Comparison of ENCODE assay signal across 8 cellular contexts in the genomic region with DNA sequence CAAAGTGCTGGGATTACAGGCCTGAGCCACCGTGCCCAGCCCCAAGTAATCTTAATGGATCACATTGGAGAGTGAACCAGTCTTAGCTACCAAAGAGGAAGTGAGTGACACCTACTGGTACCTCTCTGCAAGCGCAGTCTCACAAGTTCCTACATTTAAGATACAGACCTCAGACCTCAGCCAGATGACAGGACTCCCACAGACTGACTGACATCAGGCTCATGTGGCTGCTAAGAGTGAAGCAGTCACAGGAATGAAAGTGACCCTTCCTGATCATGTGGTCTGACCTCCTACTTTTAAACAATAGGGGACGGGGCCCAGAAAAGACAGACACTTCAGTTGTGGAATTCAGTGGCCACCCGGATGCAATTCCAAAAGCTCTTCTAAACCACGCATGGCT. TPM values are rescaled to one million over a fixed set of nuclear protein-coding genes. Genes with fewer than 3 reads are reported as not detected.
DNase-seq lines count a peak whose midpoint lies in the region; ATAC-seq and TF ChIP-seq lines count a peak whose summit lies in the region.

No MANE protein-coding gene starts in this region.

- H3F3A ChIP-seq in GM23338 (replicated peaks; ENCODE audit: low read depth), result no peaks in the 10 kb centered on the region

- no peak overlapping the region for H2AFZ ChIP-seq in GM23338
- H2AFZ ChIP-seq in KMS-11 (ENCODE audit: low read depth), result no peak overlapping the region

- peaks cover 2% of the 10 kb centered on the region for H3K27me3 Mint-ChIP-seq in GM23338 (ENCODE audit: insufficient read depth, low read depth, poor library complexity)
- no peaks in the 10 kb centered on the region for H3K27me3 Mint-ChIP-seq in activated T-helper 17 cell treated with anti-CD3 and anti-CD28 coated beads, Interleukin-2, amount 50 U/mL, for 72 hours

- H3K36me3 ChIP-seq in GM23338 (ENCODE audit: insufficient read depth), result peaks cover 29% of the 10 kb centered on the region
- no peaks in the 10 kb centered on the region for H3K36me3 ChIP-seq in KMS-11 (ENCODE audit: insufficient read depth)
- no peaks in the 10 kb centered on the region for H3K36me3 ChIP-seq in ovary
- H3K36me3 ChIP-seq in upper lobe of right lung, result peaks cover 19% of the 10 kb centered on the region

- H3K4me3 Mint-ChIP-seq in GM23338, result no peak overlapping the region
- H3K4me3 Mint-ChIP-seq in activated T-helper 17 cell treated with anti-CD3 and anti-CD28 coated beads, Interleukin-2, amount 50 U/mL, for 72 hours, result no peak overlapping the region

- H3K9me2 ChIP-seq in GM23338 (ENCODE audit: insufficient read depth), result no peaks in the 10 kb centered on the region

- no peaks in the 10 kb centered on the region for H3K79me2 ChIP-seq in GM23338 (replicated peaks; ENCODE audit: insufficient read depth)
- H3K79me2 ChIP-seq in KMS-11 (ENCODE audit: insufficient read depth, low read depth), result no peaks in the 10 kb centered on the region

- no peak overlapping the region for H3K27ac Mint-ChIP-seq in GM23338
- no peak overlapping the region for H3K27ac Mint-ChIP-seq in activated T-helper 17 cell treated with anti-CD3 and anti-CD28 coated beads, Interleukin-2, amount 50 U/mL, for 72 hours

- H3K4me3 ChIP-seq in GM23338 (no peak overlapping the region), KMS-11 (IDR thresholded peaks at IDR 0.05; ENCODE audit: insufficient read depth, low read depth, low read length) (no peak overlapping the region), ovary (no peak overlapping the region), upper lobe of right lung (no peak overlapping the region)

- no peak for TF ChIP-seq POLR2A in ovary (IDR thresholded peaks at IDR 0.05)

- no peak for TF ChIP-seq EP300 in ovary (IDR thresholded peaks at IDR 0.05)

- H3K9ac ChIP-seq in KMS-11, result no peak overlapping the region

- no peaks in the 10 kb centered on the region for H4K20me1 ChIP-seq in GM23338 (replicated peaks; ENCODE audit: insufficient read depth)
- H4K20me1 ChIP-seq in KMS-11 (ENCODE audit: insufficient read depth), result no peaks in the 10 kb centered on the region

- peak; percentile 64 for DNase-seq in GM04504 (ENCODE audit: low read depth)
- peak; percentile 92 for DNase-seq in GM23338 (ENCODE audit: low spot score)
- peak; percentile 83 for DNase-seq in RPMI7951 (ENCODE audit: low read depth)
- peak; percentile 78 for DNase-seq in foreskin melanocyte
- peak; percentile 47 to 77 (median 56) for DNase-seq in ovary
- no peak for DNase-seq in upper lobe of right lung

- H3K4me1 ChIP-seq in GM23338 (ENCODE audit: insufficient read depth) (no peaks in the 10 kb centered on the region), KMS-11 (ENCODE audit: low read depth, poor library complexity, severe bottlenecking) (peaks cover 4% of the 10 kb centered on the region), ovary (ENCODE audit: insufficient read depth) (no peaks in the 10 kb centered on the region), upper lobe of right lung (no peaks in the 10 kb centered on the region)

- intact Hi-C loops in ovary (cut with DNase I) (no loop called here), upper lobe of right lung (cut with DNase I) (no loop called here)

- WGBS in ovary, 3 donors, result 34 to 37% (median 36%) methylated on average over 5 of the region's 5 CpGs

- H3K4me1 Mint-ChIP-seq in GM23338, result no peaks in the 10 kb centered on the region
- peaks cover 2% of the 10 kb centered on the region for H3K4me1 Mint-ChIP-seq in activated T-helper 17 cell treated with anti-CD3 and anti-CD28 coated beads, Interleukin-2, amount 50 U/mL, for 72 hours

- H3K36me3 Mint-ChIP-seq in GM23338 (ENCODE audit: low read depth), result peaks cover 38% of the 10 kb centered on the region
- no peaks in the 10 kb centered on the region for H3K36me3 Mint-ChIP-seq in activated T-helper 17 cell treated with anti-CD3 and anti-CD28 coated beads, Interleukin-2, amount 50 U/mL, for 72 hours (ENCODE audit: low read depth)

- peak; percentile 96 for ATAC-seq in GM23338
- peak; percentile 94 for ATAC-seq in activated T-helper 17 cell treated with anti-CD3 and anti-CD28 coated beads, Interleukin-2, amount 50 U/mL, for 72 hours (replicated peaks)
- ATAC-seq in upper lobe of right lung, result peak; percentile 97

- H3K9me3 Mint-ChIP-seq in GM23338, result no peaks in the 10 kb centered on the region
- no peaks in the 10 kb centered on the region for H3K9me3 Mint-ChIP-seq in activated T-helper 17 cell treated with anti-CD3 and anti-CD28 coated beads, Interleukin-2, amount 50 U/mL, for 72 hours

- H3K27ac ChIP-seq in GM23338 (ENCODE audit: low read depth) (no peak overlapping the region), KMS-11 (no peak overlapping the region), ovary (no peak overlapping the region), upper lobe of right lung (no peak overlapping the region)

- no peaks in the 10 kb centered on the region for H3K9me3 ChIP-seq in ovary
- H3K9me3 ChIP-seq in upper lobe of right lung, result no peaks in the 10 kb centered on the region

- H3K4me2 ChIP-seq in GM23338 (no peak overlapping the region), KMS-11 (peak overlapping the region; percentile 8; the same call in 1 of the 2 replicates)

- peak; percentile 79 to 83 for TF ChIP-seq CTCF in GM23338 (conservative IDR thresholded peaks at IDR 0.05; ENCODE audit: low read depth in 2 of 2)
- peak; percentile 70 for TF ChIP-seq CTCF in KMS-11 (conservative IDR thresholded peaks at IDR 0.05; ENCODE audit: low read depth, low read length)
- TF ChIP-seq CTCF in ovary (IDR thresholded peaks at IDR 0.05), result peak; percentile 58 to 73 (median 64)
- TF ChIP-seq CTCF in upper lobe of right lung (IDR thresholded peaks at IDR 0.05), result peak; percentile 75

- H3K27me3 ChIP-seq in GM23338 (ENCODE audit: insufficient read depth) (no peaks in the 10 kb centered on the region), KMS-11 (ENCODE audit: insufficient read depth, low read depth) (no peaks in the 10 kb centered on the region), ovary (no peaks in the 10 kb centered on the region), upper lobe of right lung (no peaks in the 10 kb centered on the region)

TF ChIP-seq in GM23338, 12 proteins besides CTCF, POLR2A, EP300 and RAD21 (continues in another document):
- TF ChIP-seq ZNF114 (CRISPR knock-in tag; IDR thresholded peaks at IDR 0.05) (no peak), REST (IDR thresholded peaks at IDR 0.05; ENCODE audit: unreplicated experiment) (no peak), EZH2 (IDR thresholded peaks at IDR 0.05; ENCODE audit: low read depth, unreplicated experiment) (no peak), STAT1 (IDR thresholded peaks at IDR 0.05; ENCODE audit: unreplicated experiment) (no peak), ZNF331 (CRISPR knock-in tag; IDR thresholded peaks at IDR 0.05; ENCODE audit: low read depth) (no peak), POLR2AphosphoS5 (IDR thresholded peaks at IDR 0.05; ENCODE audit: low read depth) (no peak)

RNA-seq across cellular contexts. Expression of gene GNB5, which starts 36.3 kb away (rescaled TPM):
- 40.8 and 68.3 TPM in 2 replicates for total RNA-seq in GM23338 (2014; rRNA removed; shearing (Covaris generic))
- polyA plus RNA-seq in GM23338 (2016; fragmentation: Nextera tagmentation; extraction: Ambion mirVana) (20.1 and 23.0 TPM in 2 replicates), ovary (10 to 100 TPM; 49.2 to 50.1 TPM)
- 53.2 and 64.3 TPM in 2 replicates for total RNA-seq in RPMI7951 (2014; rRNA removed; shearing (Covaris generic))
- total RNA-seq in activated T-helper 17 cell treated with anti-CD3 and anti-CD28 coated beads, Interleukin-2, amount 50 U/mL, for 72 hours, result 10 to 100 TPM; 19.5 to 21.9 TPM
- total RNA-seq in ovary (100 to 1,000 TPM in 1 of 7 donors, 10 to 100 TPM in 6; 63.3 to 101 (median 65.0) TPM), upper lobe of right lung (16.7 TPM)
